In genomic region chr1:11650331-11650991, GRCh38 we compare ENCODE assay signal across 1 cellular context.
TF ChIP-seq lines count a peak whose summit lies in the region.

No MANE protein-coding gene starts in this region.

TF ChIP-seq in K562, 482 proteins besides CTCF, POLR2A, EP300 and RAD21 (continued from another document):
- peak; percentile 80; the same call in 1 of the 2 replicates for TF ChIP-seq RREB1 (CRISPR knock-in tag; IDR thresholded peaks at IDR 0.05)
- no peak for TF ChIP-seq CEBPZ (IDR thresholded peaks at IDR 0.05; ENCODE audit: borderline replicate concordance, low read depth, low read length)
- 0 out of 2 replicates have a peak, but pooled peaks have one; percentile 17 for TF ChIP-seq FOSL1 (tag; conservative IDR thresholded peaks at IDR 0.05)
- TF ChIP-seq MTA3 (IDR thresholded peaks at IDR 0.05; ENCODE audit: borderline replicate concordance), result peak; percentile 96
- TF ChIP-seq XRCC3 (IDR thresholded peaks at IDR 0.05), result no peak
- TF ChIP-seq ZBTB5 (IDR thresholded peaks at IDR 0.05), result no peak
- TF ChIP-seq NFIC (IDR thresholded peaks at IDR 0.05), result peak; percentile 100
- TF ChIP-seq ETV1 (tag; conservative IDR thresholded peaks at IDR 0.05; ENCODE audit: low read depth), result peak; percentile 56
- no peak; the same call in 1 of the 2 replicates for TF ChIP-seq FOXP1 (CRISPR knock-in tag; IDR thresholded peaks at IDR 0.05)
- TF ChIP-seq RCOR1 (IDR thresholded peaks at IDR 0.05; ENCODE audit: borderline replicate concordance in 1 of 2, low read depth in 2 of 2, low read length in 2 of 2), result peak; percentile 42 to 79; a peak in 3 of 4 replicates
- no peak for TF ChIP-seq TRIM25 (IDR thresholded peaks at IDR 0.05; ENCODE audit: borderline replicate concordance)
- TF ChIP-seq ZNF75A (CRISPR knock-in tag; IDR thresholded peaks at IDR 0.05), result no peak
- TF ChIP-seq ERF (CRISPR knock-in tag; IDR thresholded peaks at IDR 0.05), result peak; percentile 77; the same call in 1 of the 2 replicates
- no peak for TF ChIP-seq MXI1 (IDR thresholded peaks at IDR 0.05; ENCODE audit: low read depth, low read length)
- peak; percentile 64; the same call in 1 of the 2 replicates for TF ChIP-seq CC2D1A (IDR thresholded peaks at IDR 0.05)
- peak; percentile 59; the same call in 1 of the 2 replicates for TF ChIP-seq SOX6 (IDR thresholded peaks at IDR 0.05)
- no peak for TF ChIP-seq ZNF77 (CRISPR knock-in tag; IDR thresholded peaks at IDR 0.05)
- 0 out of 4 replicates have a peak, but pooled peaks of 1 of the 2 experiments have one; percentile 50 for TF ChIP-seq KDM4B (IDR thresholded peaks at IDR 0.05; ENCODE audit: borderline replicate concordance in 2 of 2, low read depth in 1 of 2)
- TF ChIP-seq DNMT1 (IDR thresholded peaks at IDR 0.05), result no peak
- TF ChIP-seq SMAD4 (CRISPR knock-in tag; conservative IDR thresholded peaks at IDR 0.05), result peak; percentile 89
- TF ChIP-seq NR2C1 (IDR thresholded peaks at IDR 0.05), result peak; percentile 36; the same call in 1 of the 2 replicates
- TF ChIP-seq NR2C1 (tag; IDR thresholded peaks at IDR 0.05), result no peak
- TF ChIP-seq NR2C2 (CRISPR knock-in tag; IDR thresholded peaks at IDR 0.05), result 0 out of 2 replicates have a peak, but pooled peaks have one; percentile 66
- 0 out of 2 replicates have a peak, but pooled peaks have one; percentile 31 for TF ChIP-seq NR2C2 (tag; IDR thresholded peaks at IDR 0.05)
- 0 out of 2 replicates have a peak, but pooled peaks have one; percentile 40 for TF ChIP-seq THAP12 (CRISPR knock-in tag; IDR thresholded peaks at IDR 0.05)
- TF ChIP-seq SIN3A (IDR thresholded peaks at IDR 0.05; ENCODE audit: borderline replicate concordance in 2 of 2, control insufficient read depth in 1 of 2, low read depth in 2 of 2, low read length in 2 of 2), result peak in 1 of 2 experiments; percentile 19; a peak in 1 of 4 replicates
- 0 out of 2 replicates have a peak, but pooled peaks have one; percentile 51 for TF ChIP-seq E2F1 (CRISPR knock-in tag; IDR thresholded peaks at IDR 0.05)
- TF ChIP-seq ZEB2 (IDR thresholded peaks at IDR 0.05), result 0 out of 2 replicates have a peak, but pooled peaks have one; percentile 46
